In genomic region chrX:150361777-150362351, GRCh38 we compare ENCODE assay signal across 8 cellular contexts. TPM values are rescaled to one million over a fixed set of nuclear protein-coding genes. Genes with fewer than 3 reads are reported as not detected.
DNase-seq lines count a peak whose midpoint lies in the region; ATAC-seq lines count a peak whose summit lies in the region.

No MANE protein-coding gene starts in this region.

- peaks cover 32% of the 10 kb centered on the region for H3K27me3 Mint-ChIP-seq in activated T-helper 2 cell treated with anti-CD3 and anti-CD28 coated beads, Interferon-gamma antibody, Interleukin-2, Interleukin-4, amounts not matched to agents 10 μg/mL and 5 μg/mL and 100 μg/mL, durations not matched to agents 14 hours and 24 hours and 36 hours (ENCODE audit: low read depth)

- intact Hi-C loops in activated T-helper 2 cell treated with anti-CD3 and anti-CD28 coated beads, Interferon-gamma antibody, Interleukin-2, Interleukin-4, amounts not matched to agents 10 μg/mL and 5 μg/mL and 100 μg/mL, durations not matched to agents 14 hours and 24 hours and 36 hours (cut with micrococcal nuclease) = loop anchor here (2.0 to 10.0 kb wide), 5 partner anchors 160 to 857 kb away; partner anchors contain the start of genes IDS and MTMR1

- no peaks in the 10 kb centered on the region for H3K9me3 ChIP-seq in HUES6 (ENCODE audit: control insufficient read depth, insufficient read depth, low read depth, low read length)
- no peaks in the 10 kb centered on the region for H3K9me3 ChIP-seq in iPS DF 6.9 (ENCODE audit: control insufficient read depth, insufficient read depth, low read length)

- ATAC-seq in GM21825 (IDR thresholded peaks at IDR 0.05; ENCODE audit: unreplicated experiment) = no peak
- no peak for ATAC-seq in HG02973 (IDR thresholded peaks at IDR 0.05; ENCODE audit: unreplicated experiment)
- no peak for ATAC-seq in HG03097 (IDR thresholded peaks at IDR 0.05; ENCODE audit: low FRiP score, unreplicated experiment)

- DNase-seq in activated T-helper 2 cell treated with anti-CD3 and anti-CD28 coated beads, Interferon-gamma antibody, Interleukin-2, Interleukin-4, amounts not matched to agents 10 μg/mL and 5 μg/mL and 100 μg/mL, durations not matched to agents 14 hours and 24 hours and 36 hours (ENCODE audit: low spot score) = no peak
- no peak for DNase-seq in iPS DF 6.9 (ENCODE audit: low read depth, low spot score)
- peak; percentile 19 to 33 for DNase-seq in stimulated activated CD4-positive, alpha-beta T cell treated with anti-CD3 and anti-CD28 coated beads, Interleukin-2, amount 100 ng/mL, for 24 hours
- no peak for DNase-seq in activated CD4-positive, CD25-positive, alpha-beta regulatory T cell treated with anti-CD3 and anti-CD28 coated beads, Interleukin-2, amount 50 U/mL, for 72 hours

- H3K4me1 ChIP-seq in HUES6 (ENCODE audit: control insufficient read depth, insufficient read depth, low read length) = peaks cover 15% of the 10 kb centered on the region
- H3K4me1 ChIP-seq in iPS DF 6.9 (ENCODE audit: control insufficient read depth, insufficient read depth, low read length) = 0 out of 2 replicates have a peak, but pooled peaks cover 1% of the 10 kb centered on the region

- H3K36me3 Mint-ChIP-seq in activated T-helper 2 cell treated with anti-CD3 and anti-CD28 coated beads, Interferon-gamma antibody, Interleukin-2, Interleukin-4, amounts not matched to agents 10 μg/mL and 5 μg/mL and 100 μg/mL, durations not matched to agents 14 hours and 24 hours and 36 hours (ENCODE audit: low read depth) = no peaks in the 10 kb centered on the region

- H3K27me3 ChIP-seq in HUES6 (ENCODE audit: control insufficient read depth, insufficient read depth, low read length) (peaks cover 97% of the 10 kb centered on the region), iPS DF 6.9 (ENCODE audit: control insufficient read depth, insufficient read depth, low read length) (peaks cover 43% of the 10 kb centered on the region)

- no CpG with 5 or more reads among the region's 37 CpGs for WGBS in iPS DF 6.9 (ENCODE audit: insufficient coverage, insufficient read length)

- peak overlapping the region; percentile 67 for H3K27ac Mint-ChIP-seq in activated T-helper 2 cell treated with anti-CD3 and anti-CD28 coated beads, Interferon-gamma antibody, Interleukin-2, Interleukin-4, amounts not matched to agents 10 μg/mL and 5 μg/mL and 100 μg/mL, durations not matched to agents 14 hours and 24 hours and 36 hours

- H3K36me3 ChIP-seq in HUES6 (ENCODE audit: control insufficient read depth, insufficient read depth, low read length) = no peaks in the 10 kb centered on the region
- no peaks in the 10 kb centered on the region for H3K36me3 ChIP-seq in iPS DF 6.9 (ENCODE audit: control insufficient read depth, insufficient read depth, low read length)

- H3K4me3 Mint-ChIP-seq in activated T-helper 2 cell treated with anti-CD3 and anti-CD28 coated beads, Interferon-gamma antibody, Interleukin-2, Interleukin-4, amounts not matched to agents 10 μg/mL and 5 μg/mL and 100 μg/mL, durations not matched to agents 14 hours and 24 hours and 36 hours (ENCODE audit: low read depth) = peak overlapping the region; percentile 86

- H3K27ac ChIP-seq in HUES6 (ENCODE audit: low read depth, low read length) = no peak overlapping the region
- H3K27ac ChIP-seq in iPS DF 6.9 (ENCODE audit: low read length) = no peak overlapping the region

- H3K9ac ChIP-seq in HUES6 (ENCODE audit: low read length) = peak overlapping the region; percentile 17

- H3K4me1 Mint-ChIP-seq in activated T-helper 2 cell treated with anti-CD3 and anti-CD28 coated beads, Interferon-gamma antibody, Interleukin-2, Interleukin-4, amounts not matched to agents 10 μg/mL and 5 μg/mL and 100 μg/mL, durations not matched to agents 14 hours and 24 hours and 36 hours (ENCODE audit: low read depth) = peaks cover 26% of the 10 kb centered on the region

- no peaks in the 10 kb centered on the region for H3K9me3 Mint-ChIP-seq in activated T-helper 2 cell treated with anti-CD3 and anti-CD28 coated beads, Interferon-gamma antibody, Interleukin-2, Interleukin-4, amounts not matched to agents 10 μg/mL and 5 μg/mL and 100 μg/mL, durations not matched to agents 14 hours and 24 hours and 36 hours

- peak overlapping the region; percentile 78 for H3K4me3 ChIP-seq in HUES6 (ENCODE audit: low read depth, low read length)
- peak overlapping the region; percentile 2; the same call in 1 of the 2 replicates for H3K4me3 ChIP-seq in iPS DF 6.9 (ENCODE audit: low read length)

RNA-seq across cellular contexts. Expression of gene MAMLD1, which starts 1.3 kb away (rescaled TPM):
- 12.9 and 18.4 TPM in 2 replicates for total RNA-seq in activated T-helper 2 cell treated with anti-CD3 and anti-CD28 coated beads, Interferon-gamma antibody, Interleukin-2, Interleukin-4, amounts not matched to agents 10 μg/mL and 5 μg/mL and 100 μg/mL, durations not matched to agents 14 hours and 24 hours and 36 hours

Comparison
In these comparisons a context has a peak if more than half of its experiments do, and no peak if none do; other contexts are left out.
1. DNase-seq: peak in stimulated activated CD4-positive, alpha-beta T cell treated with anti-CD3 and anti-CD28 coated beads, Interleukin-2, amount 100 ng/mL, for 24 hours (2 of 2); none in activated T-helper 2 cell treated with anti-CD3 and anti-CD28 coated beads, Interferon-gamma antibody, Interleukin-2, Interleukin-4, amounts not matched to agents 10 μg/mL and 5 μg/mL and 100 μg/mL, durations not matched to agents 14 hours and 24 hours and 36 hours (single experiment), iPS DF 6.9 (single experiment) and activated CD4-positive, CD25-positive, alpha-beta regulatory T cell treated with anti-CD3 and anti-CD28 coated beads, Interleukin-2, amount 50 U/mL, for 72 hours (single experiment).